Comparison of ENCODE assay signal across 1 cellular context in the genomic region with DNA sequence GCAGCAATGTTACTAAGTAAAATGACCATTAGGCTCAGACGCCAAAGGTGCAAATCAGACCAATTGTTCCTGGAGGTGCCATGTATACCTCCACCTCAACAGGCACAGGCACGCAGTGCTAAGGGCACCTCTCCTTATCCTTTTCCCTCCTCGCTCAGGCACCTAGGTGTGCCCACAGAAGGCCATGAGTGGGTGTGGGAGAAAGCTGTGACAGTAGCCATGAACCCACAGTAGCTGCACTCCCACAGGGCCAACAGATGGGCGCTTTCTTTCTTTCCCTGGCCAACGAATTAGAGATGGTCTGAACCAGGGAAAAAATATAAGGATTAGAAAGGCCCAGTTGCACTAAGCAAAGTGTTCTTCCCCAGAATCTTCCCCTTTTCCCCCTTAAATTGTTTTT.
TF ChIP-seq lines count a peak whose summit lies in the region.

No MANE protein-coding gene starts in this region.

TF ChIP-seq in IMR-90, 13 proteins besides CTCF, POLR2A, EP300 and RAD21 (continued from another document):
- TF ChIP-seq CHD1 (IDR thresholded peaks at IDR 0.05; ENCODE audit: low read depth, low read length) = no peak
